In the genomic region with DNA sequence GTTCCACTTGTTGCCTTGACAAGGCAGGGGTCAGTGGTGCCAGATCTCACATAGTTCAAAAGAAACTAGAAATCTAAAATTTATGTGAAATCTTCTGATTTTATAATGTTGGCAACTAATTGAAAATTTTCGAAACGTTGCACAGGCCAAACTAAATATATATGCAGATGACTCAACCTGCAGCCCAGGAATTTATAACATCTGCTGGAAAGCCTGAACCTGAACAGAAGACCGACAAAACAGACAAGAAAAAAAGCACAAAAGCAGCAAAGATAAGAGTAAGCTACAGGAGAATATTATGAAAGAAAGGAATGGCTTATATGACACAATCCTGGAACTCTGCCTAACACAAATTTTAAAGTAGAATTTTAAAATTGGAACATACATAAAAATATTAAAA, we compare ENCODE assay signal across 20 cellular contexts.
DNase-seq lines count a peak whose midpoint lies in the region; ATAC-seq and TF ChIP-seq lines count a peak whose summit lies in the region.
"Had no signal": no experiment of that assay in that cellular context is flagged by ENCODE, and none has a peak within 500 bp of the region (broad histone marks: within the 10 kb centered on the region; RNA-seq: fewer than 3 reads in every experiment).

No MANE protein-coding gene starts in this region.

- H4K20me1 ChIP-seq in mammary epithelial cell (ENCODE audit: insufficient read depth, low read length), result no peaks in the 10 kb centered on the region

- H3K36me3 ChIP-seq in mammary epithelial cell (ENCODE audit: insufficient read depth, low read length), result no peaks in the 10 kb centered on the region

- no peaks in the 10 kb centered on the region for H3K27me3 Mint-ChIP-seq in MCF 10A (ENCODE audit: insufficient read depth, unreplicated experiment)
- H3K27me3 Mint-ChIP-seq in activated naive CD8-positive, alpha-beta T cell treated with anti-CD3 and anti-CD28 coated beads for 36 hours, result no peaks in the 10 kb centered on the region
- H3K27me3 Mint-ChIP-seq: CD4-positive, alpha-beta T cell had no signal

- DNase-seq in MCF 10A (ENCODE audit: unreplicated experiment) (peak; percentile 5), mammary epithelial cell (no peak), astrocyte of the hippocampus (ENCODE audit: low read depth, low spot score) (peak; percentile 13), fibroblast of pulmonary artery (ENCODE audit: low read depth) (peak; percentile 64), stromal cell of bone marrow (ENCODE audit: low read depth) (peak; percentile 4), activated T-cell treated with anti-CD3 and anti-CD28 coated beads for 4 hours (no peak)
- no peak for DNase-seq in activated naive CD8-positive, alpha-beta T cell treated with anti-CD3 and anti-CD28 coated beads for 36 hours
- DNase-seq: 8988T; Caco-2; CD4-positive, alpha-beta T cell; GDM1; HCEC 1CT; MM.1S; NCI-H1092; NCI-H2081 treated with DMSO at 0.1 percent for 48 hours; NCI-H748 treated with DMSO at 0.1 percent for 48 hours; SIG-M5 had no signal

- H3K9me3 ChIP-seq in mammary epithelial cell (replicated peaks; ENCODE audit: insufficient read depth, low read length), result no peaks in the 10 kb centered on the region

- 36% methylated on average over 3 of the region's 3 CpGs for WGBS in mammary epithelial cell (ENCODE audit: low coverage, missing lambda C conversion rate)

- intact Hi-C loops in MCF 10A (cut with micrococcal nuclease) (loop anchor here (10.0 kb wide), 1 partner anchor 189 kb away; no protein-coding TSS in a partner anchor), mammary epithelial cell (cut with micrococcal nuclease) (loop anchor here (10.0 kb wide), 1 partner anchor 189 kb away; no protein-coding TSS in a partner anchor)

- in situ Hi-C loops in mammary epithelial cell (cut with MboI; ENCODE audit: low sequenced_read_pairs in 2 of 2), result loop anchor here (10.0 to 25.0 kb wide), 2 partner anchors 689 to 697 kb away; no protein-coding TSS in a partner anchor

- no peaks in the 10 kb centered on the region for H3K9me3 Mint-ChIP-seq in MCF 10A (ENCODE audit: unreplicated experiment)
- H3K9me3 Mint-ChIP-seq in activated naive CD8-positive, alpha-beta T cell treated with anti-CD3 and anti-CD28 coated beads for 36 hours, result peaks cover 13% of the 10 kb centered on the region

- no peak overlapping the region for H3K4me3 Mint-ChIP-seq in MCF 10A (ENCODE audit: unreplicated experiment)
- H3K4me3 Mint-ChIP-seq in activated naive CD8-positive, alpha-beta T cell treated with anti-CD3 and anti-CD28 coated beads for 36 hours, result no peak overlapping the region
- H3K4me3 Mint-ChIP-seq: CD4-positive, alpha-beta T cell; GM23338 had no signal

- H3K79me2 ChIP-seq in mammary epithelial cell (ENCODE audit: insufficient read depth, low read length), result no peaks in the 10 kb centered on the region

- H3K4me1 Mint-ChIP-seq in MCF 10A (ENCODE audit: insufficient read depth, unreplicated experiment), result peaks cover 17% of the 10 kb centered on the region
- no peaks in the 10 kb centered on the region for H3K4me1 Mint-ChIP-seq in activated naive CD8-positive, alpha-beta T cell treated with anti-CD3 and anti-CD28 coated beads for 36 hours
- H3K4me1 Mint-ChIP-seq: GM23338 had no signal

- no peaks in the 10 kb centered on the region for H3K36me3 Mint-ChIP-seq in MCF 10A (ENCODE audit: insufficient read depth, unreplicated experiment)
- H3K36me3 Mint-ChIP-seq in activated naive CD8-positive, alpha-beta T cell treated with anti-CD3 and anti-CD28 coated beads for 36 hours, result peaks cover 3% of the 10 kb centered on the region

- no peak for ATAC-seq in GM21737 (IDR thresholded peaks at IDR 0.05; ENCODE audit: unreplicated experiment)
- ATAC-seq: GM23338 had no signal

- H3K9ac ChIP-seq in mammary epithelial cell (ENCODE audit: insufficient read depth, low read length), result no peak overlapping the region

- no TSS peak for BruUV-seq in MCF 10A (replicated peaks; lab: Mats Ljungman, UMichigan)
- no TSS peak for BruUV-seq in mammary epithelial cell (replicated peaks; lab: Mats Ljungman, UMichigan)

- no peak overlapping the region for H3K4me2 ChIP-seq in mammary epithelial cell (ENCODE audit: insufficient read depth, low read depth, low read length)
- H3K4me2 ChIP-seq: GM23338 had no signal

- H3K27ac Mint-ChIP-seq in MCF 10A (ENCODE audit: low read depth, unreplicated experiment), result no peak overlapping the region
- no peak overlapping the region for H3K27ac Mint-ChIP-seq in activated naive CD8-positive, alpha-beta T cell treated with anti-CD3 and anti-CD28 coated beads for 36 hours
- H3K27ac Mint-ChIP-seq: CD4-positive, alpha-beta T cell; GM23338 had no signal

- CTCF ChIA-PET in MCF 10A (lab: Yijun Ruan, JAX), result interaction anchor here (0.8 to 3.8 kb wide), 3 partner anchors 236 to 752 kb away, joined by 3 to 34 read pairs (median 4); no protein-coding TSS in a partner anchor
- CTCF ChIA-PET in mammary epithelial cell (lab: Charles Lee; ENCODE audit: low non-redundant PET), result no interaction called here

- H2AFZ ChIP-seq in mammary epithelial cell (ENCODE audit: low read depth, low read length), result no peak overlapping the region
- H2AFZ ChIP-seq: GM23338 had no signal

- POLR2A ChIA-PET in MCF 10A (lab: Yijun Ruan, JAX), result interaction anchor here (0.6 kb wide), 1 partner anchor 23 kb away, joined by 3 read pairs; no protein-coding TSS in a partner anchor

- dilution Hi-C loops in mammary epithelial cell (cut with HindIII; ENCODE audit: low sequenced_read_pairs), result loop anchor here (5.0 to 10.0 kb wide), 2 partner anchors 63 to 369 kb away; no protein-coding TSS in a partner anchor

- H3K27ac ChIP-seq in mammary epithelial cell (ENCODE audit: insufficient read depth, low read depth, low read length), result no peak overlapping the region
- H3K27ac ChIP-seq: HL-60 had no signal

- no peaks in the 10 kb centered on the region for H3K4me1 ChIP-seq in mammary epithelial cell (ENCODE audit: insufficient read depth, low read length)
- H3K4me1 ChIP-seq: Caco-2 had no signal

- H3K4me3 ChIP-seq in mammary epithelial cell (replicated peaks in 1 of 3; ENCODE audit: insufficient read depth in 1 of 3, low read depth in 2 of 3, low read length in 3 of 3), result no peak overlapping the region
- H3K4me3 ChIP-seq in fibroblast of pulmonary artery (replicated peaks; ENCODE audit: low read depth, low read length), result no peak overlapping the region
- H3K4me3 ChIP-seq: GM23338 had no signal

- TF ChIP-seq CTCF in MCF 10A (IDR thresholded peaks at IDR 0.05; ENCODE audit: unreplicated experiment) (no peak), mammary epithelial cell (conservative IDR thresholded peaks at IDR 0.05 in 1 of 2, IDR thresholded peaks at IDR 0.05 in 1 of 2; ENCODE audit: extremely low read depth in 1 of 2, insufficient read depth in 1 of 2, low read depth in 1 of 2, low read length in 2 of 2) (no peak), fibroblast of pulmonary artery (IDR thresholded peaks at IDR 0.05; ENCODE audit: low read length, missing control alignments) (no peak)

- no peaks in the 10 kb centered on the region for H3K27me3 ChIP-seq in mammary epithelial cell (ENCODE audit: insufficient read depth, low read length)

Comparison
In these comparisons a context has a peak if more than half of its experiments do, and no peak if none do; other contexts are left out.
1. DNase-seq: peak in MCF 10A (single experiment), astrocyte of the hippocampus (single experiment), fibroblast of pulmonary artery (single experiment) and stromal cell of bone marrow (single experiment); none in mammary epithelial cell (single experiment), activated T-cell treated with anti-CD3 and anti-CD28 coated beads for 4 hours (single experiment) and activated naive CD8-positive, alpha-beta T cell treated with anti-CD3 and anti-CD28 coated beads for 36 hours (single experiment).